ENCODE assay signal across 8 cellular contexts in the genomic region with DNA sequence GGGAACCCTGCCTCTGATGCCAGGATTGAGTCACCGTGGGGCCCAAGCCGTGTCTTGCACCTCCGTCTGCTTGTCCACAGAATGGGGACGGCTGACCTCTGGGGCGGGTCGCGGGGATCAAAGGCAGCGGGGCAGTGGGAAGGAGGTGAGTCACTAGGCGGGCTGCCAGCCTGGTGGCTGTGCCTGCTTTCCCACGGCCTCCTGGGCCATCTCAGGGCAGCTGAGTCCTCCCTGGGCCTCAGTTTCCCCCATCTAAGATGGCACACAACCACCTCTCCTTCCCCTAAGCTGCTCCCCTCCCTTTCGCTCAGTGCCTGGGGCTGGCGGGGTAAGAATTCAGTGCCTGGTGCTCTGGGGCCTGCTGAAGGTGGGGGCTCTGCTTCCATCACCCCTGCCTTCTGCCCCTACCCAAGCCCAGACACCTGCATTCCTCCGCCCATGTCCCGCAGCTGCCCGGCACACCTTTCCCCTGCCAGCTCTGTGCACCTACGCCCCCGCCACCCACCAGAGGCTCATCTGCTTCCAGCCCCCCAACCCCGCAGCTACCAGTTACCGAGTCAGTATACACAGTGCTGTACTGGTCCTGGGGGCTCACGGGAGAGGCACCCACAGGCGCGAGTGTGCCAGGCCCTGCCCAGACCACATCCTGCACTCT. TPM values are rescaled to one million over a fixed set of nuclear protein-coding genes. Genes with fewer than 3 reads are reported as not detected.
DNase-seq lines count a peak whose midpoint lies in the region; ATAC-seq and TF ChIP-seq lines count a peak whose summit lies in the region.

No MANE protein-coding gene starts in this region.

- peak; percentile 7 for TF ChIP-seq POLR2A in erythroblast (IDR thresholded peaks at IDR 0.05; ENCODE audit: low read length)
- TF ChIP-seq POLR2A in sigmoid colon (IDR thresholded peaks at IDR 0.05): no peak

- ATAC-seq in GM18517 (IDR thresholded peaks at IDR 0.05; ENCODE audit: unreplicated experiment): no peak

- peak overlapping the region; percentile 91 to 99 (median 96) for H3K27ac ChIP-seq in sigmoid colon

- intact Hi-C loops in sigmoid colon (cut with DNase I): no loop called here

- no peak for DNase-seq in GM12864 (ENCODE audit: low read depth)
- DNase-seq in RKO (ENCODE audit: low spot score): peak; percentile 68
- peak in 1 of 2 experiments; percentile 63 for DNase-seq in erythroblast (lab: John Stamatoyannopoulos, UW)
- peak; percentile 86 for DNase-seq in sigmoid colon
- DNase-seq in stimulated activated CD8-positive, alpha-beta memory T cell treated with anti-CD3 and anti-CD28 coated beads, Interleukin-4, amount 100 ng/mL, for 48 hours: no peak
- no peak for DNase-seq in GM19240 (ENCODE audit: insufficient read length, low spot score)
- no peak for DNase-seq in NK-92 (lab: John Stamatoyannopoulos, UW; ENCODE audit: unreplicated experiment)

- H3K4me1 ChIP-seq in sigmoid colon: peaks cover 0 to 83% (median 82%) of the 10 kb centered on the region in 4 donors

- no peaks in the 10 kb centered on the region for H3K27me3 ChIP-seq in sigmoid colon

- H3K36me3 ChIP-seq in sigmoid colon: peaks cover 20 to 36% (median 26%) of the 10 kb centered on the region in 4 donors

- H3K4me3 ChIP-seq in GM12864 (ENCODE audit: low read depth, low read length) (peak overlapping the region; percentile 97), sigmoid colon (peak overlapping the region in 2 of 4 donors; percentile 85 to 100)

- 43 to 70% methylated on average over 22 of the region's 22 CpGs for WGBS in sigmoid colon, 2 donors

- no peak for TF ChIP-seq EP300 in sigmoid colon (IDR thresholded peaks at IDR 0.05)

- H3K9me3 ChIP-seq in sigmoid colon: no peaks in the 10 kb centered on the region

- TF ChIP-seq CTCF in GM12864 (IDR thresholded peaks at IDR 0.05; ENCODE audit: low read depth, low read length, missing control alignments) (no peak), sigmoid colon (IDR thresholded peaks at IDR 0.05) (no peak)

RNA-seq across cellular contexts. Expression of gene MKNK2, which starts 3.5 kb away (rescaled TPM):
- 100 to 1,000 TPM in 3 of 4 donors, 10 to 100 TPM in 1; 83.1 to 124 (median 107) TPM for total RNA-seq in sigmoid colon
- 100 to 1,000 TPM; 121 to 157 (median 129) TPM for polyA plus RNA-seq in sigmoid colon

RNA-seq across cellular contexts. Expression of gene BTBD2, which starts 32.1 kb away (rescaled TPM):
- total RNA-seq in sigmoid colon: 10 to 100 TPM; 43.8 to 82.8 (median 50.3) TPM
- polyA plus RNA-seq in sigmoid colon: 10 to 100 TPM; 31.9 to 58.7 (median 46.2) TPM

RNA-seq across cellular contexts. Expression of gene MOB3A, which starts 48.5 kb away (rescaled TPM):
- total RNA-seq in sigmoid colon: 10 to 100 TPM; 25.7 to 65.4 (median 32.0) TPM
- polyA plus RNA-seq in sigmoid colon: 10 to 100 TPM; 14.4 to 36.1 (median 14.6) TPM

RNA-seq across cellular contexts. Expression of gene IZUMO4, which starts 49.1 kb away (rescaled TPM):
- total RNA-seq in sigmoid colon: 1 to 10 TPM; 2.3 to 6.0 (median 4.6) TPM
- polyA plus RNA-seq in sigmoid colon: 1 to 10 TPM; 2.4 to 8.5 (median 3.5) TPM

Comparison
In these comparisons a context has a peak if more than half of its experiments do, and no peak if none do; other contexts are left out.
1. DNase-seq: peak in RKO (single experiment) and sigmoid colon (single experiment); none in GM12864 (single experiment), stimulated activated CD8-positive, alpha-beta memory T cell treated with anti-CD3 and anti-CD28 coated beads, Interleukin-4, amount 100 ng/mL, for 48 hours (single experiment), GM19240 (single experiment) and NK-92 (single experiment).